Comparison of ENCODE assay signal across 24 cellular contexts in genomic region chr6:157593596-157593995, GRCh38.
"Had no signal": no experiment of that assay in that cellular context is flagged by ENCODE, and none has a peak within 500 bp of the region (broad histone marks: within the 10 kb centered on the region; RNA-seq: fewer than 3 reads in every experiment).

No MANE protein-coding gene starts in this region.

- H3K36me3 ChIP-seq: left lung, lower lobe of right lung, neural progenitor cell, neutrophil, right atrium auricular region, suprapubic skin, thoracic aorta, upper lobe of right lung, uterus had no signal

- H3K27ac ChIP-seq: left lung, lower lobe of right lung, neural progenitor cell, neutrophil, parathyroid adenoma, right atrium auricular region, skin epidermis, suprapubic skin, thoracic aorta, tibial artery, upper lobe of right lung had no signal

- H3K9me3 ChIP-seq: lower lobe of right lung, right atrium auricular region, tibial artery, upper lobe of right lung, uterus had no signal

- H3K27me3 ChIP-seq: left lung, neural progenitor cell, neutrophil, right atrium auricular region, suprapubic skin, tibial artery, upper lobe of right lung, uterus had no signal

- H3K4me3 ChIP-seq: left lung, lower lobe of right lung, neural progenitor cell, right atrium auricular region, skin epidermis, suprapubic skin, thoracic aorta, tibial artery, upper lobe of right lung, uterus had no signal

- ATAC-seq: left colon; left lung; lower lobe of right lung; naive thymus-derived CD8-positive, alpha-beta T cell; sciatic nerve; stimulated activated effector memory CD8-positive, alpha-beta T cell treated with anti-CD3 and anti-CD28 coated beads, Interleukin-12 subunit alpha, Interleukin-12 subunit beta, amount 100 ng/mL, for 72 hours; upper lobe of right lung had no signal

- H3K4me1 ChIP-seq: parathyroid adenoma had no signal

- DNase-seq: hippocampal formation; kidney; left colon; left lung; lower lobe of right lung; mammary epithelial cell; mesenchymal stem cell; naive thymus-derived CD8-positive, alpha-beta T cell; occipital lobe; stimulated activated CD4-positive, alpha-beta T cell treated with anti-CD3 and anti-CD28 coated beads, Interleukin-4, amount 100 ng/mL, for 24 hours; stimulated activated naive CD4-positive, alpha-beta T cell; tibial artery; trophoblast cell; upper lobe of right lung; uterus had no signal
